10 cellular contexts compared by ENCODE assay signal in genomic region chr16:23423496-23424049, GRCh38. TPM values are rescaled to one million over a fixed set of nuclear protein-coding genes. Genes with fewer than 3 reads are reported as not detected.
A peak's percentile ranks its signal among the peaks of the same experiment; 100 is the strongest.
DNase-seq lines count a peak whose midpoint lies in the region; ATAC-seq and TF ChIP-seq lines count a peak whose summit lies in the region.
"Had no signal": no experiment of that assay in that cellular context is flagged by ENCODE, and none has a peak within 500 bp of the region (broad histone marks: within the 10 kb centered on the region; RNA-seq: fewer than 3 reads in every experiment).

No MANE protein-coding gene starts in this region.

- 52% methylated on average over 9 of the region's 11 CpGs for WGBS in right lobe of liver (ENCODE audit: insufficient coverage, low coverage, low lambda C conversion rate, missing lambda C conversion rate)

- DNase-seq in NCI-H2171 treated with DMSO at 0.1 percent for 48 hours (lab: John Stamatoyannopoulos, UW) = peak; percentile 29
- no peak for DNase-seq in NCI-H2171 (lab: John Stamatoyannopoulos, UW)
- peak; percentile 83 to 95 for DNase-seq in breast epithelium (ENCODE audit: low spot score in 2 of 2)
- DNase-seq in right lobe of liver = peak in 1 of 3 donors; percentile 33
- no peak for DNase-seq in activated CD4-positive, alpha-beta T cell treated with anti-CD3 and anti-CD28 coated beads, Interleukin-2, amount 50 U/mL, for 1 hour
- no peak for DNase-seq in NOMO-1 treated with dmso at 0.1 percent for 144 hours (lab: John Stamatoyannopoulos, UW; ENCODE audit: unreplicated experiment)
- DNase-seq: T-helper 1 cell had no signal

- H3K4me1 ChIP-seq in breast epithelium = peaks cover 9 to 10% of the 10 kb centered on the region in 2 donors
- no peaks in the 10 kb centered on the region for H3K4me1 ChIP-seq in right lobe of liver
- H3K4me1 ChIP-seq: BLaER1 had no signal

- intact Hi-C loops in breast epithelium (cut with DNase I; ENCODE audit: low total_unique reads) (loop anchor here (10.0 kb wide), 1 partner anchor 109 kb away; no protein-coding TSS in a partner anchor), right lobe of liver (cut with DNase I) (no loop called here)

- H3K27ac ChIP-seq in breast epithelium (peak overlapping the region; percentile 98), right lobe of liver (peak overlapping the region in 1 of 3 donors; percentile 67)
- H3K27ac ChIP-seq: BLaER1 had no signal

- H3K9me3 ChIP-seq in breast epithelium (no peaks in the 10 kb centered on the region), right lobe of liver (no peaks in the 10 kb centered on the region)
- H3K9me3 ChIP-seq: BLaER1 had no signal

- TF ChIP-seq POLR2A in breast epithelium (IDR thresholded peaks at IDR 0.05) = no peak
- TF ChIP-seq POLR2A in right lobe of liver (IDR thresholded peaks at IDR 0.05) = no peak

- H3K27me3 ChIP-seq in breast epithelium (no peaks in the 10 kb centered on the region), right lobe of liver (no peaks in the 10 kb centered on the region)
- H3K27me3 ChIP-seq: BLaER1 had no signal

- H3K36me3 ChIP-seq in breast epithelium = no peaks in the 10 kb centered on the region
- H3K36me3 ChIP-seq in right lobe of liver = peaks cover 0 to 2% (median 0%) of the 10 kb centered on the region in 4 donors

- H3K4me3 ChIP-seq in breast epithelium = no peak overlapping the region
- H3K4me3 ChIP-seq in right lobe of liver = no peak overlapping the region
- H3K4me3 ChIP-seq: BLaER1 had no signal

- TF ChIP-seq CTCF in breast epithelium (IDR thresholded peaks at IDR 0.05) (no peak), right lobe of liver (IDR thresholded peaks at IDR 0.05) (no peak)

- peak; percentile 47 to 98 (median 75) for ATAC-seq in right lobe of liver
- no peak for ATAC-seq in GM19463 (IDR thresholded peaks at IDR 0.05; ENCODE audit: unreplicated experiment)
- no peak for ATAC-seq in GM18498 (IDR thresholded peaks at IDR 0.05; ENCODE audit: unreplicated experiment)

RNA-seq across cellular contexts. Expression of gene COG7, which starts 29.4 kb away (rescaled TPM):
- total RNA-seq in breast epithelium (10 to 100 TPM; 12.8 to 31.6 (median 29.2) TPM), right lobe of liver (10 to 100 TPM in 1 of 6 experiments, 1 to 10 TPM in 5; 7.5 to 11.2 (median 8.4) TPM)

Comparison
In these comparisons a context has a peak if more than half of its experiments do, and no peak if none do; other contexts are left out.
1. DNase-seq: peak in NCI-H2171 treated with DMSO at 0.1 percent for 48 hours (single experiment) and breast epithelium (2 of 2); none in NCI-H2171 (single experiment), activated CD4-positive, alpha-beta T cell treated with anti-CD3 and anti-CD28 coated beads, Interleukin-2, amount 50 U/mL, for 1 hour (single experiment) and NOMO-1 treated with dmso at 0.1 percent for 144 hours (single experiment).
2. ATAC-seq: peak in right lobe of liver (4 of 4); none in GM19463 (single experiment) and GM18498 (single experiment).